ENCODE assay signal across 8 cellular contexts in the genomic region with DNA sequence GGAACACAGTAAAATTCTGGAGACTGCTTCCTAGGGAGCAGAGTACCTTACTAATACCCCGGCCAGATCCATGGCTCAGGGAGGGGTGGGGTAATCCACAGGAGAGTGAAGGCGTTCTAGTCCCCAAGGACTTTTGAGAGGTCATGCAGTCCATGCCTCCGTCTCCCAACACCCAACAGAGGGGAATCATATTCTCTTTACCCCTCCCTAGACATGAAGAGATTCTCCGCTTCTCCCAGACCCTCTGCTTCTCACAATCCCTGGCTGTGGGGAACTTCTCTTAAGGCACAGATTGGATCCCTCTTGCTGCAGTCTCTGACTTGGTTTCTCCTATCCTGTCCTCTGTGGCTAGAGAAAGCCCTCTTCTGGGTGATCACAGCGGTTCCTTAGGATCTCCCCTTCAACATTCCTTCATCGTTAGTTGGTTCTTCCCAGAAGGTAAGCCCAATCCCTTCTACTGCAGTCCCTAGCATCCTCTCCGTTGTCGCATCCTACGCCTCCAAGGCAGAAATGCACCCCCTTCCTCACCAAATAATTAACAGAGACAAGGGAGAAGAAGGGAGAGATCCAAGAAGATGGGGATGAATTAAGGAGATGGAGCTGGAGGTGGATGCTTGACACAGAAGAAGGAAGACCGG. TPM values are rescaled to one million over a fixed set of nuclear protein-coding genes. Genes with fewer than 3 reads are reported as not detected.
A peak's percentile ranks its signal among the peaks of the same experiment; 100 is the strongest.
DNase-seq lines count a peak whose midpoint lies in the region; ATAC-seq and TF ChIP-seq lines count a peak whose summit lies in the region.

No MANE protein-coding gene starts in this region.

- H3K27ac Mint-ChIP-seq in H9: peak overlapping the region in 1 of 3 experiments; percentile 87; a peak in 1 of 7 replicates

- peak overlapping the region; percentile 92 to 95 for H3K4me3 Mint-ChIP-seq in H9

- H2BK12ac ChIP-seq in H9 (ENCODE audit: insufficient read length, low read depth, low read length): no peak overlapping the region

- WGBS in H9 (ENCODE audit: extremely low coverage, insufficient read length, low lambda C conversion rate): no CpG with 5 or more reads among the region's 10 CpGs
- 38% methylated on average over 10 of the region's 10 CpGs for WGBS in hepatocyte (ENCODE audit: low lambda C conversion rate, missing lambda C conversion rate)

- H3K23ac ChIP-seq in H9 (ENCODE audit: insufficient read length, low read depth, low read length): no peak overlapping the region

- peaks cover 0 to 9% (median 0%) of the 10 kb centered on the region in 3 experiments; a peak in 5 of 7 replicates for H3K36me3 Mint-ChIP-seq in H9 (ENCODE audit: insufficient read depth in 1 of 3, low read depth in 3 of 3)

- H2BK5ac ChIP-seq in H9 (ENCODE audit: insufficient read length, low read length): no peak overlapping the region

- no peak overlapping the region for H2BK120ac ChIP-seq in H9 (ENCODE audit: low read depth, low read length, poor library complexity, severe bottlenecking)

- no peak overlapping the region for H3T11ph ChIP-seq in H9 (ENCODE audit: low read length)

- H3K4ac ChIP-seq in H9 (ENCODE audit: low read depth, low read length): no peak overlapping the region

- H2BK20ac ChIP-seq in H9 (ENCODE audit: low read depth, low read length, poor library complexity, severe bottlenecking): no peak overlapping the region

- H4K8ac ChIP-seq in H9 (replicated peaks; ENCODE audit: insufficient read length, low read depth, low read length): no peak overlapping the region

- H3K27ac ChIP-seq in H9 (ENCODE audit: insufficient read length, low read depth, low read length) (no peak overlapping the region), VCaP (peak overlapping the region; percentile 72; the same call in 1 of the 2 replicates), hepatocyte (no peak overlapping the region), skin epidermis (peak overlapping the region in 14 of 21 experiments; percentile 3 to 82 (median 59))

- no peak overlapping the region; the same call in 1 of the 2 replicates for H3K14ac ChIP-seq in H9 (ENCODE audit: insufficient read depth, low read length)

- H3K79me2 ChIP-seq in H9 (ENCODE audit: insufficient read depth, low read length) (no peaks in the 10 kb centered on the region), hepatocyte (peaks cover 5% of the 10 kb centered on the region)

- no peak overlapping the region for H4K5ac ChIP-seq in H9 (ENCODE audit: insufficient read length, low read depth, low read length)

- H3K9me3 ChIP-seq in H9 (ENCODE audit: control insufficient read depth, low read depth, low read length) (no peaks in the 10 kb centered on the region), hepatocyte (ENCODE audit: low read depth) (no peaks in the 10 kb centered on the region)

- no peak overlapping the region for H3K18ac ChIP-seq in H9 (ENCODE audit: insufficient read length, low read depth, low read length)

- H3K4me2 ChIP-seq in H9 (ENCODE audit: insufficient read depth, insufficient read length, low read length): peak overlapping the region; percentile 93
- H3K4me2 ChIP-seq in hepatocyte: peak overlapping the region; percentile 93

- H2AFZ ChIP-seq in H9 (ENCODE audit: low read length) (peak overlapping the region; percentile 65), hepatocyte (peak overlapping the region; percentile 97)

- H3K9me3 Mint-ChIP-seq in H9: no peaks in the 10 kb centered on the region

- DNase-seq in H9 (no peak), hepatocyte (ENCODE audit: low spot score) (no peak), NOMO-1 treated with DMSO at 0.1 percent for 48 hours (lab: John Stamatoyannopoulos, UW; ENCODE audit: unreplicated experiment) (no peak), SK-N-DZ (ENCODE audit: low spot score) (no peak)
- DNase-seq in activated CD4-positive, alpha-beta T cell treated with anti-CD3 and anti-CD28 coated beads for 1 hour: no peak

- H3K36me3 ChIP-seq in hepatocyte (replicated peaks; ENCODE audit: insufficient read depth, low read depth): no peaks in the 10 kb centered on the region

- no peak overlapping the region for H2AK5ac ChIP-seq in H9 (ENCODE audit: insufficient read length, low read length)

- H4K20me1 ChIP-seq in H9 (ENCODE audit: control insufficient read depth, insufficient read depth, insufficient read length): no peaks in the 10 kb centered on the region
- no peaks in the 10 kb centered on the region for H4K20me1 ChIP-seq in hepatocyte (ENCODE audit: insufficient read depth, poor library complexity, severe bottlenecking)

- H4K91ac ChIP-seq in H9 (ENCODE audit: insufficient read length, low read depth, low read length): no peak overlapping the region

- peaks cover 17% of the 10 kb centered on the region for H3K23me2 ChIP-seq in H9 (ENCODE audit: insufficient read length, low read depth, low read length, poor library complexity, severe bottlenecking)

- H3K27me3 ChIP-seq in H9 (ENCODE audit: insufficient read depth, low read length) (no peaks in the 10 kb centered on the region; the same call in 1 of the 2 replicates), hepatocyte (no peaks in the 10 kb centered on the region)

- peak overlapping the region; percentile 80 for H3K4me3 ChIP-seq in hepatocyte
- H3K4me3 ChIP-seq in skin epidermis: peak overlapping the region; percentile 41 to 69 (median 51)

- no peaks in the 10 kb centered on the region for H3K79me1 ChIP-seq in H9 (ENCODE audit: insufficient read depth, low read depth, low read length, poor library complexity, severe bottlenecking)

- peaks cover 28% of the 10 kb centered on the region for H3K27me3 Mint-ChIP-seq in H9 (ENCODE audit: low read depth)

- H3K9ac ChIP-seq in H9 (ENCODE audit: extremely low read depth, insufficient read length, low read length): peak overlapping the region; percentile 57

- H3K4me1 ChIP-seq in H9 (ENCODE audit: insufficient read depth, low read length) (peaks cover 6% of the 10 kb centered on the region; the same call in 1 of the 2 replicates), hepatocyte (ENCODE audit: insufficient read depth) (peaks cover 10% of the 10 kb centered on the region)

- no peak overlapping the region for H2BK15ac ChIP-seq in H9 (ENCODE audit: low read depth, low read length)

- no peak for ATAC-seq in HG03457 (IDR thresholded peaks at IDR 0.05; ENCODE audit: unreplicated experiment)

- H3K9me2 ChIP-seq in hepatocyte (replicated peaks; ENCODE audit: insufficient read depth): no peaks in the 10 kb centered on the region

- TF ChIP-seq CTCF in H9 (conservative IDR thresholded peaks at IDR 0.05) (no peak), VCaP (conservative IDR thresholded peaks at IDR 0.05) (no peak), hepatocyte (IDR thresholded peaks at IDR 0.05; ENCODE audit: poor library complexity) (no peak)

- H3K4me1 Mint-ChIP-seq in H9: peaks cover 36 to 38% of the 10 kb centered on the region in 2 experiments

- H3K56ac ChIP-seq in H9 (ENCODE audit: insufficient read length, low read depth, low read length): no peak overlapping the region

RNA-seq across cellular contexts. Expression of gene GGT7, which starts 0.6 kb away (rescaled TPM):
- total RNA-seq in H9 (2021) (38.6 and 40.9 TPM in 2 replicates), hepatocyte (4.9 and 9.8 TPM in 2 replicates)
- polyA plus RNA-seq in hepatocyte: 18.2 and 23.9 TPM in 2 replicates
- 12.2 and 19.7 TPM in 2 replicates for polyA plus RNA-seq in SK-N-DZ (2014; cell fraction: cytosol; rRNA removed)
- polyA plus RNA-seq in SK-N-DZ (2014; cell fraction: nucleus; rRNA removed): 139 and 176 TPM in 2 replicates

RNA-seq across cellular contexts. Expression of gene ACSS2, which starts 4.3 kb away (rescaled TPM):
- total RNA-seq in H9 (2021) (12.2 and 15.4 TPM in 2 replicates), hepatocyte (59.5 and 91.9 TPM in 2 replicates)
- polyA plus RNA-seq in hepatocyte: 52.0 and 56.2 TPM in 2 replicates
- polyA plus RNA-seq in SK-N-DZ (2014; cell fraction: cytosol; rRNA removed): 32.4 and 41.2 TPM in 2 replicates
- 79.1 and 82.7 TPM in 2 replicates for polyA plus RNA-seq in SK-N-DZ (2014; cell fraction: nucleus; rRNA removed)

RNA-seq across cellular contexts. Expression of gene NCOA6, which starts 46.6 kb away (rescaled TPM):
- total RNA-seq in H9 (2021) (23.9 and 25.2 TPM in 2 replicates), hepatocyte (11.1 and 11.6 TPM in 2 replicates)
- 22.6 and 23.5 TPM in 2 replicates for polyA plus RNA-seq in hepatocyte
- 7.9 and 9.1 TPM in 2 replicates for polyA plus RNA-seq in SK-N-DZ (2014; cell fraction: cytosol; rRNA removed)
- 6.8 and 9.1 TPM in 2 replicates for polyA plus RNA-seq in SK-N-DZ (2014; cell fraction: nucleus; rRNA removed)

Comparison
In these comparisons a context has a peak if more than half of its experiments do, and no peak if none do; other contexts are left out.
1. H3K27ac ChIP-seq: peak in VCaP (single experiment) and skin epidermis (14 of 21); none in H9 (single experiment) and hepatocyte (single experiment).